9 cellular contexts compared by ENCODE assay signal in genomic region chr12:5745251-5745888, GRCh38.
DNase-seq lines count a peak whose midpoint lies in the region; ATAC-seq and TF ChIP-seq lines count a peak whose summit lies in the region.
"Had no signal": no experiment of that assay in that cellular context is flagged by ENCODE, and none has a peak within 500 bp of the region (broad histone marks: within the 10 kb centered on the region; RNA-seq: fewer than 3 reads in every experiment).

No MANE protein-coding gene starts in this region.

- H3K4me1 ChIP-seq in parathyroid adenoma = no peaks in the 10 kb centered on the region

- no peaks in the 10 kb centered on the region for H3K27me3 ChIP-seq in parathyroid adenoma (ENCODE audit: control insufficient read depth, insufficient read depth, low read length)

- DNase-seq in COLO829 (ENCODE audit: low spot score) = peak; percentile 83
- DNase-seq in NCI-H2171 treated with DMSO at 0.1 percent for 48 hours (lab: John Stamatoyannopoulos, UW) = peak; percentile 69
- peak; percentile 35 for DNase-seq in activated T-cell treated with anti-CD3 and anti-CD28 coated beads for 48 hours (ENCODE audit: low read depth)
- DNase-seq in foreskin fibroblast = peak; percentile 10 to 73
- no peak for DNase-seq in T1000 (lab: John Stamatoyannopoulos, UW)
- DNase-seq: activated B cell treated with CpG ODN at 0.5 μM for 24 hours had no signal

- no peak overlapping the region for H3K4me3 ChIP-seq in foreskin fibroblast (ENCODE audit: low read depth in 1 of 2, low read length in 2 of 2)
- no peak overlapping the region for H3K4me3 ChIP-seq in parathyroid adenoma (ENCODE audit: low read depth, low read length)

- H3K9me3 ChIP-seq in parathyroid adenoma (ENCODE audit: control insufficient read depth, low read length) = no peaks in the 10 kb centered on the region

- ATAC-seq in GM21529 (IDR thresholded peaks at IDR 0.05; ENCODE audit: unreplicated experiment) = peak; percentile 67
- no peak for ATAC-seq in GM21367 (IDR thresholded peaks at IDR 0.05; ENCODE audit: unreplicated experiment)

- TF ChIP-seq CTCF in foreskin fibroblast (IDR thresholded peaks at IDR 0.05; ENCODE audit: low read depth, low read length) (peak; percentile 93), parathyroid adenoma (IDR thresholded peaks at IDR 0.05) (peak; percentile 46)

- H3K79me2 ChIP-seq in parathyroid adenoma = no peaks in the 10 kb centered on the region

- no peak overlapping the region for H2AFZ ChIP-seq in parathyroid adenoma

- no peak overlapping the region for H3K4me2 ChIP-seq in parathyroid adenoma (ENCODE audit: low read length)

- H3K36me3 ChIP-seq in parathyroid adenoma (ENCODE audit: control insufficient read depth, insufficient read depth, low read length) = no peaks in the 10 kb centered on the region

- H3K9ac ChIP-seq in parathyroid adenoma = no peak overlapping the region

- no peak overlapping the region for H3K27ac ChIP-seq in parathyroid adenoma
